ENCODE assay signal across 22 cellular contexts in genomic region chr6:115370202-115370601, GRCh38.
A peak's percentile ranks its signal among the peaks of the same experiment; 100 is the strongest.
DNase-seq lines count a peak whose midpoint lies in the region; ATAC-seq, FAIRE-seq and TF ChIP-seq lines count a peak whose summit lies in the region.
"Had no signal": no experiment of that assay in that cellular context is flagged by ENCODE, and none has a peak within 500 bp of the region (broad histone marks: within the 10 kb centered on the region; RNA-seq: fewer than 3 reads in every experiment).

No MANE protein-coding gene starts in this region.

- no peak for TF ChIP-seq POLR2A in H1 (IDR thresholded peaks at IDR 0.05; ENCODE audit: control extremely low read depth in 1 of 2, low read depth in 2 of 2, low read length in 2 of 2)

- peaks cover 6% of the 10 kb centered on the region; the same call in 1 of the 2 replicates for H3K9me2 ChIP-seq in GM23338 (ENCODE audit: insufficient read depth)

- no peak overlapping the region for H3K4me2 ChIP-seq in GM23338
- H3K4me2 ChIP-seq in H1 (ENCODE audit: insufficient read depth in 1 of 2, low read depth in 2 of 2, low read length in 2 of 2), result no peak overlapping the region
- H3K4me2 ChIP-seq: A549; BLaER1 treated with 17β-estradiol and CSF1 and Interleukin-3, amounts not matched to agents 10 nM and 100 nM had no signal

- no peak overlapping the region for H3K4ac ChIP-seq in H1 (replicated peaks; ENCODE audit: insufficient read length, low read depth, low read length)

- no peak overlapping the region for H3K23ac ChIP-seq in H1 (ENCODE audit: insufficient read length)

- H3K56ac ChIP-seq in H1 (replicated peaks; ENCODE audit: insufficient read length, low read depth, low read length), result no peak overlapping the region

- H2BK20ac ChIP-seq in H1 (ENCODE audit: low read length), result no peak overlapping the region

- FAIRE-seq in H1 (lab: Jason Lieb, UNC), result no peak
- FAIRE-seq: A549, D721Med, G401.6, GM12891, GM19239 had no signal

- WGBS in H1 (ENCODE audit: extremely low coverage in 1 of 2, insufficient coverage in 1 of 2, insufficient read length in 1 of 2, insufficient replicate concordance in 2 of 2, low coverage in 1 of 2, low lambda C conversion rate in 2 of 2, missing lambda C conversion rate in 1 of 2), 2 experiments, result 52% methylated on average over 2 of the region's 2 CpGs; no CpG with 5 or more reads in 1 of the 2 experiments

- H3K4me1 ChIP-seq in GM23338 (ENCODE audit: insufficient read depth), result no peaks in the 10 kb centered on the region
- no peaks in the 10 kb centered on the region for H3K4me1 ChIP-seq in H1 (replicated peaks in 1 of 4; ENCODE audit: control insufficient read depth in 3 of 4, insufficient read depth in 4 of 4, low read length in 3 of 4)
- H3K4me1 ChIP-seq: A549; BLaER1 treated with 17β-estradiol and CSF1 and Interleukin-3, amounts not matched to agents 10 nM and 100 nM; Caco-2 had no signal

- H3K4me3 Mint-ChIP-seq in GM23338, result no peak overlapping the region
- H3K4me3 Mint-ChIP-seq: B cell; CD4-positive, alpha-beta T cell; CD8-positive, alpha-beta T cell had no signal

- no peaks in the 10 kb centered on the region for H3K4me1 Mint-ChIP-seq in GM23338
- H3K4me1 Mint-ChIP-seq: B cell had no signal

- H4K8ac ChIP-seq in H1 (ENCODE audit: extremely low read depth, insufficient read depth, low read length), result no peak overlapping the region

- TF ChIP-seq RAD21 in H1 (IDR thresholded peaks at IDR 0.05 in 1 of 2, conservative IDR thresholded peaks at IDR 0.05 in 1 of 2; ENCODE audit: low read depth in 2 of 2, low read length in 2 of 2), result no peak

- H3K23me2 ChIP-seq in H1 (ENCODE audit: low read depth, low read length), result no peaks in the 10 kb centered on the region

- no peak overlapping the region for H4K5ac ChIP-seq in H1 (ENCODE audit: insufficient read length, low read depth, low read length)

- H3K79me2 ChIP-seq in GM23338 (replicated peaks; ENCODE audit: insufficient read depth), result no peaks in the 10 kb centered on the region
- H3K79me2 ChIP-seq in H1 (ENCODE audit: control insufficient read depth in 1 of 2, insufficient read depth in 2 of 2, low read length in 2 of 2), result no peaks in the 10 kb centered on the region

- H3K14ac ChIP-seq in H1 (ENCODE audit: insufficient read length), result no peak overlapping the region

- H2BK120ac ChIP-seq in H1 (replicated peaks; ENCODE audit: low read depth, low read length), result no peak overlapping the region

- no peaks in the 10 kb centered on the region for H3K27me3 Mint-ChIP-seq in GM23338 (ENCODE audit: insufficient read depth, low read depth, poor library complexity)
- H3K27me3 Mint-ChIP-seq: B cell; CD4-positive, alpha-beta T cell had no signal

- no peak overlapping the region for H3K9ac ChIP-seq in H1 (replicated peaks in 1 of 4; ENCODE audit: extremely low read depth in 1 of 4, low read depth in 3 of 4, low read length in 3 of 4)
- H3K9ac ChIP-seq: BLaER1 treated with 17β-estradiol and CSF1 and Interleukin-3, amounts not matched to agents 10 nM and 100 nM had no signal

- peaks cover 25% of the 10 kb centered on the region for H3K9me3 Mint-ChIP-seq in GM23338

- H2AFZ ChIP-seq in GM23338, result no peak overlapping the region
- H2AFZ ChIP-seq in H1 (ENCODE audit: low read length), result no peak overlapping the region

- H3K4me3 ChIP-seq in GM23338, result no peak overlapping the region
- no peak overlapping the region for H3K4me3 ChIP-seq in H1 (ENCODE audit: extremely low read depth in 1 of 4, insufficient read depth in 2 of 4, low read depth in 3 of 4, low read length in 4 of 4)
- H3K4me3 ChIP-seq: A549; BLaER1 treated with 17β-estradiol and CSF1 and Interleukin-3, amounts not matched to agents 10 nM and 100 nM had no signal

- no peak overlapping the region for H2BK5ac ChIP-seq in H1 (ENCODE audit: low read depth, low read length)

- H2BK12ac ChIP-seq in H1 (ENCODE audit: low read depth, low read length), result no peak overlapping the region

- no peak overlapping the region for H4K91ac ChIP-seq in H1 (replicated peaks; ENCODE audit: insufficient read length, low read length)

- TF ChIP-seq CTCF in GM23338 (conservative IDR thresholded peaks at IDR 0.05; ENCODE audit: low read depth in 2 of 2) (no peak), H1 (IDR thresholded peaks at IDR 0.05; ENCODE audit: control extremely low read depth in 1 of 3, insufficient read depth in 1 of 3, low read depth in 1 of 3, low read length in 3 of 3) (no peak)

- H3K79me1 ChIP-seq in H1 (ENCODE audit: low read depth, low read length), result no peaks in the 10 kb centered on the region

- no peak overlapping the region for H3K27ac Mint-ChIP-seq in GM23338
- H3K27ac Mint-ChIP-seq: B cell; CD4-positive, alpha-beta T cell; CD8-positive, alpha-beta T cell had no signal

- H3K18ac ChIP-seq in H1 (ENCODE audit: extremely low read depth, low read length), result no peak overlapping the region

- no peak overlapping the region for H2AK5ac ChIP-seq in H1 (ENCODE audit: low read depth, low read length)

- H3K27ac ChIP-seq in GM23338 (ENCODE audit: low read depth) (no peak overlapping the region), H1 (ENCODE audit: low read depth, low read length) (no peak overlapping the region)
- H3K27ac ChIP-seq: 22Rv1; A549; BLaER1 treated with 17β-estradiol and CSF1 and Interleukin-3, amounts not matched to agents 10 nM and 100 nM; C4-2B had no signal

- ATAC-seq in GM23338 (peak; percentile 75), GM21576 (IDR thresholded peaks at IDR 0.05; ENCODE audit: unreplicated experiment) (no peak), HG02870 (IDR thresholded peaks at IDR 0.05; ENCODE audit: unreplicated experiment) (no peak)
- ATAC-seq: A549; CD8-positive, alpha-beta T cell had no signal

- no peak for TF ChIP-seq EP300 in H1 (IDR thresholded peaks at IDR 0.05; ENCODE audit: borderline replicate concordance in 1 of 2, low read depth in 2 of 2, low read length in 2 of 2)

- H3K27me3 ChIP-seq in GM23338 (ENCODE audit: insufficient read depth), result no peaks in the 10 kb centered on the region
- no peaks in the 10 kb centered on the region for H3K27me3 ChIP-seq in H1 (replicated peaks in 1 of 4; ENCODE audit: control insufficient read depth in 3 of 4, extremely low read depth in 1 of 4, insufficient read depth in 3 of 4, low read length in 3 of 4)
- H3K27me3 ChIP-seq: BLaER1 treated with 17β-estradiol and CSF1 and Interleukin-3, amounts not matched to agents 10 nM and 100 nM had no signal

- DNase-seq in GM23338 (ENCODE audit: low spot score) (peak; percentile 63), H1 (ENCODE audit: low read depth in 1 of 2, low spot score in 2 of 2) (no peak), iPS DF 19.7 (ENCODE audit: low read depth, low spot score) (peak; percentile 2), T-helper 1 cell (no peak)
- DNase-seq: AML-193; Caco-2; Calu3; CD4-positive, alpha-beta T cell; CD8-positive, alpha-beta T cell; DMS79 treated with DMSO at 0.1 percent for 48 hours; GF-D8 had no signal

- peaks cover 7 to 15% of the 10 kb centered on the region in 2 experiments; a peak in 3 of 4 replicates for H3K9me3 ChIP-seq in H1 (ENCODE audit: insufficient read depth in 2 of 2, low read depth in 1 of 2, low read length in 1 of 2)
- H3K9me3 ChIP-seq: A549, Caco-2 had no signal

- peaks cover 20% of the 10 kb centered on the region for H3K36me3 Mint-ChIP-seq in GM23338 (ENCODE audit: low read depth)
- H3K36me3 Mint-ChIP-seq: CD8-positive, alpha-beta T cell had no signal

- no peak overlapping the region for H2BK15ac ChIP-seq in H1 (ENCODE audit: low read length)

- H3K36me3 ChIP-seq in GM23338 (ENCODE audit: insufficient read depth) (no peaks in the 10 kb centered on the region), H1 (ENCODE audit: control insufficient read depth in 2 of 4, insufficient read depth in 4 of 4, low read length in 3 of 4) (no peaks in the 10 kb centered on the region)
- H3K36me3 ChIP-seq: BLaER1 treated with 17β-estradiol and CSF1 and Interleukin-3, amounts not matched to agents 10 nM and 100 nM had no signal

- POLR2A ChIA-PET in H1 (lab: Charles Lee; ENCODE audit: partially characterized antibody), result no interaction called here

- no peaks in the 10 kb centered on the region for H4K20me1 ChIP-seq in GM23338 (replicated peaks; ENCODE audit: insufficient read depth)
- no peaks in the 10 kb centered on the region for H4K20me1 ChIP-seq in H1 (replicated peaks in 1 of 2; ENCODE audit: control insufficient read depth in 1 of 2, insufficient read depth in 2 of 2, low read length in 2 of 2)
- H4K20me1 ChIP-seq: BLaER1 treated with 17β-estradiol and CSF1 and Interleukin-3, amounts not matched to agents 10 nM and 100 nM had no signal

- CTCF ChIA-PET in H1 (lab: Charles Lee; ENCODE audit: partially characterized antibody), result no interaction called here

- no peaks in the 10 kb centered on the region for H3F3A ChIP-seq in GM23338 (replicated peaks; ENCODE audit: low read depth)

TF ChIP-seq in H1, 55 proteins besides CTCF, POLR2A, EP300 and RAD21:
- TF ChIP-seq TAF7 (optimal IDR thresholded peaks at IDR 0.05; ENCODE audit: borderline replicate concordance, low read depth, low read length), result no peak
- TF ChIP-seq POU5F1 (IDR thresholded peaks at IDR 0.05; ENCODE audit: low read depth, low read length), result 0 out of 2 replicates have a peak, but pooled peaks have one; percentile 22
- peak; percentile 31 for TF ChIP-seq NANOG (IDR thresholded peaks at IDR 0.05; ENCODE audit: insufficient read depth, low read depth, low read length, poor library complexity, severe bottlenecking)
- TF ChIP-seq TEAD4 (IDR thresholded peaks at IDR 0.05; ENCODE audit: low read depth, low read length), result peak; percentile 71
- TF ChIP-seq CHD2 (IDR thresholded peaks at IDR 0.05; ENCODE audit: low read length), result no peak

Comparison
In these comparisons a context has a peak if more than half of its experiments do, and no peak if none do; other contexts are left out.
1. DNase-seq: peak in GM23338 (single experiment) and iPS DF 19.7 (single experiment); none in H1 (0 of 2) and T-helper 1 cell (0 of 5).